9 cellular contexts compared by ENCODE assay signal in genomic region chr17:8138366-8138671, GRCh38. TPM values are rescaled to one million over a fixed set of nuclear protein-coding genes. Genes with fewer than 3 reads are reported as not detected.
A peak's percentile ranks its signal among the peaks of the same experiment; 100 is the strongest.
DNase-seq lines count a peak whose midpoint lies in the region; ATAC-seq and TF ChIP-seq lines count a peak whose summit lies in the region.
"Had no signal": no experiment of that assay in that cellular context is flagged by ENCODE, and none has a peak within 500 bp of the region (broad histone marks: within the 10 kb centered on the region; RNA-seq: fewer than 3 reads in every experiment).

No MANE protein-coding gene starts in this region.

- peak overlapping the region; percentile 89 for H3K4me2 ChIP-seq in OCI-LY7 (ENCODE audit: low read length)
- peak overlapping the region; percentile 72 for H3K4me2 ChIP-seq in skeletal muscle satellite cell (ENCODE audit: low read length)

- H3K4me1 Mint-ChIP-seq in T-helper 2 cell treated with Interferon-gamma antibody and Interleukin-4, amounts not matched to agents 5 μg/mL and 100 μg/mL, for 36 hours (ENCODE audit: low read depth) = peaks cover 2% of the 10 kb centered on the region

- H3K79me2 ChIP-seq in OCI-LY7 (ENCODE audit: insufficient read depth, low read depth, low read length) = no peaks in the 10 kb centered on the region

- TF ChIP-seq CTCF in OCI-LY7 (conservative IDR thresholded peaks at IDR 0.05; ENCODE audit: low read length) (no peak), foreskin fibroblast (IDR thresholded peaks at IDR 0.05; ENCODE audit: low read depth, low read length) (no peak)

- BruUV-seq in OCI-LY7 (replicated peaks; lab: Mats Ljungman, UMichigan) = no TSS peak

- H3K36me3 ChIP-seq in OCI-LY7 (ENCODE audit: insufficient read depth, low read length) (peaks cover 23% of the 10 kb centered on the region; the same call in 1 of the 2 replicates), skeletal muscle satellite cell (ENCODE audit: insufficient read depth, low read length) (peaks cover 37% of the 10 kb centered on the region)

- H3K4me3 Mint-ChIP-seq in T-helper 2 cell treated with Interferon-gamma antibody and Interleukin-4, amounts not matched to agents 5 μg/mL and 100 μg/mL, for 36 hours = no peak overlapping the region

- H3K27ac Mint-ChIP-seq in T-helper 2 cell treated with Interferon-gamma antibody and Interleukin-4, amounts not matched to agents 5 μg/mL and 100 μg/mL, for 36 hours = no peak overlapping the region

- H3K27ac ChIP-seq in OCI-LY7 (ENCODE audit: low read depth, low read length, poor library complexity, severe bottlenecking) = peak overlapping the region; percentile 74

- in situ Hi-C loops in KBM-7 (cut with MboI; ENCODE audit: low pct_unique_long_range_greater_than_20kb, low sequenced_read_pairs) = no loop called here

- peak overlapping the region; percentile 66 for H2AFZ ChIP-seq in OCI-LY7 (ENCODE audit: low read length)

- CTCF ChIA-PET in OCI-LY7 (lab: Charles Lee; ENCODE audit: unreplicated experiment) = interaction anchor here (1.0 to 1.5 kb wide), 3 partner anchors 12 to 25 kb away, joined by 3 read pairs; no protein-coding TSS in a partner anchor

- no peaks in the 10 kb centered on the region for H3K27me3 ChIP-seq in skeletal muscle satellite cell (ENCODE audit: control insufficient read depth, insufficient read depth, low read length)

- H4K20me1 ChIP-seq in OCI-LY7 (ENCODE audit: insufficient read depth, low read length) = no peaks in the 10 kb centered on the region

- DNase-seq in OCI-LY7 (ENCODE audit: low spot score) = no peak
- no peak for DNase-seq in foreskin fibroblast
- DNase-seq in KBM-7 = no peak
- DNase-seq in T-helper 2 cell treated with Interferon-gamma antibody and Interleukin-4, amounts not matched to agents 5 μg/mL and 100 μg/mL, for 36 hours (ENCODE audit: low spot score) = no peak

- ATAC-seq in GM18909 (IDR thresholded peaks at IDR 0.05; ENCODE audit: poor library complexity, unreplicated experiment) = peak; percentile 3
- no peak for ATAC-seq in HG03097 (IDR thresholded peaks at IDR 0.05; ENCODE audit: low FRiP score, unreplicated experiment)
- no peak for ATAC-seq in HG02623 (IDR thresholded peaks at IDR 0.05; ENCODE audit: unreplicated experiment)

- H3K9me3 ChIP-seq in OCI-LY7 (ENCODE audit: low read length) (no peaks in the 10 kb centered on the region), skeletal muscle satellite cell (replicated peaks; ENCODE audit: low read length) (no peaks in the 10 kb centered on the region)

- H3K36me3 Mint-ChIP-seq in T-helper 2 cell treated with Interferon-gamma antibody and Interleukin-4, amounts not matched to agents 5 μg/mL and 100 μg/mL, for 36 hours (ENCODE audit: low read depth) = peaks cover 13% of the 10 kb centered on the region

- peak overlapping the region; percentile 70 for H3K4me3 ChIP-seq in OCI-LY7 (ENCODE audit: low read depth, low read length, poor library complexity, severe bottlenecking)
- H3K4me3 ChIP-seq in foreskin fibroblast (ENCODE audit: low read depth in 1 of 2, low read length in 2 of 2) = peak overlapping the region; percentile 30 to 39
- peak overlapping the region; percentile 21 for H3K4me3 ChIP-seq in skeletal muscle satellite cell (ENCODE audit: low read length)

- intact Hi-C loops in OCI-LY7 (cut with micrococcal nuclease; ENCODE audit: unreplicated experiment) = loop anchor here (1.0 to 5.0 kb wide), 2 partner anchors 18 to 164 kb away; no protein-coding TSS in a partner anchor

- no peaks in the 10 kb centered on the region for H3K9me3 Mint-ChIP-seq in T-helper 2 cell treated with Interferon-gamma antibody and Interleukin-4, amounts not matched to agents 5 μg/mL and 100 μg/mL, for 36 hours

- H3K9me2 ChIP-seq in OCI-LY7 (ENCODE audit: insufficient read depth, low read length) = no peaks in the 10 kb centered on the region

- POLR2A ChIA-PET in OCI-LY7 (lab: Charles Lee) = interaction anchor here (0.6 to 2.3 kb wide), 4 partner anchors 12 to 720 kb away, joined by 3 to 7 read pairs (median 4); no protein-coding TSS in a partner anchor

- H3K9ac ChIP-seq in skeletal muscle satellite cell (ENCODE audit: low read depth, low read length) = peak overlapping the region; percentile 21

- peaks cover 3% of the 10 kb centered on the region for H3K27me3 Mint-ChIP-seq in T-helper 2 cell treated with Interferon-gamma antibody and Interleukin-4, amounts not matched to agents 5 μg/mL and 100 μg/mL, for 36 hours (ENCODE audit: low read depth)

- H3K4me1 ChIP-seq in OCI-LY7 (ENCODE audit: insufficient read depth, low read length, poor library complexity, severe bottlenecking) (peaks cover 18% of the 10 kb centered on the region), skeletal muscle satellite cell (ENCODE audit: control insufficient read depth, insufficient read depth, low read length) (peaks cover 5% of the 10 kb centered on the region)

RNA-seq across cellular contexts. Expression of gene PER1, which starts 13.9 kb away (rescaled TPM):
- 13.9 and 15.4 TPM in 2 replicates for total RNA-seq in OCI-LY7 (2014; rRNA removed; shearing (Covaris generic))
- total RNA-seq in OCI-LY7 (2022) = 38.0 and 48.0 TPM in 2 replicates
- 12.7 and 28.2 TPM in 2 replicates for total RNA-seq in skeletal muscle satellite cell (2012; rRNA removed)

RNA-seq across cellular contexts. Expression of gene HES7, which starts 14.4 kb away (rescaled TPM):
- 0.44 and 0.75 TPM in 2 replicates for total RNA-seq in OCI-LY7 (2014; rRNA removed; shearing (Covaris generic))
- total RNA-seq in OCI-LY7 (2022) = 4.6 and 5.8 TPM in 2 replicates
- total RNA-seq in skeletal muscle satellite cell (2012; rRNA removed) = under 0.01 TPM in 2 replicates

RNA-seq across cellular contexts. Expression of gene ALOXE3, which starts 20.0 kb away (rescaled TPM):
- not detected in 2 replicates for total RNA-seq in OCI-LY7 (2014; rRNA removed; shearing (Covaris generic))
- total RNA-seq in OCI-LY7 (2022) = 0.10 TPM in 1 of 2 replicates, not detected in the other
- under 0.01 and 0.25 TPM in 2 replicates for total RNA-seq in skeletal muscle satellite cell (2012; rRNA removed)
- total RNA-seq: LHCN-M2 had no signal

RNA-seq across cellular contexts. Expression of gene VAMP2, which starts 24.4 kb away (rescaled TPM):
- total RNA-seq in OCI-LY7 (2014; rRNA removed; shearing (Covaris generic)) = 10.4 and 21.2 TPM in 2 replicates
- total RNA-seq in OCI-LY7 (2022) = 40.9 and 45.1 TPM in 2 replicates
- 2.0 and 5.5 TPM in 2 replicates for total RNA-seq in skeletal muscle satellite cell (2012; rRNA removed)

RNA-seq across cellular contexts. Expression of gene TMEM107, which starts 37.9 kb away (rescaled TPM):
- 34.6 and 57.0 TPM in 2 replicates for total RNA-seq in OCI-LY7 (2014; rRNA removed; shearing (Covaris generic))
- total RNA-seq in OCI-LY7 (2022) = 43.9 and 45.4 TPM in 2 replicates
- total RNA-seq in skeletal muscle satellite cell (2012; rRNA removed) = 26.4 and 30.8 TPM in 2 replicates
